Comparison of ENCODE assay signal across 9 cellular contexts in the genomic region with DNA sequence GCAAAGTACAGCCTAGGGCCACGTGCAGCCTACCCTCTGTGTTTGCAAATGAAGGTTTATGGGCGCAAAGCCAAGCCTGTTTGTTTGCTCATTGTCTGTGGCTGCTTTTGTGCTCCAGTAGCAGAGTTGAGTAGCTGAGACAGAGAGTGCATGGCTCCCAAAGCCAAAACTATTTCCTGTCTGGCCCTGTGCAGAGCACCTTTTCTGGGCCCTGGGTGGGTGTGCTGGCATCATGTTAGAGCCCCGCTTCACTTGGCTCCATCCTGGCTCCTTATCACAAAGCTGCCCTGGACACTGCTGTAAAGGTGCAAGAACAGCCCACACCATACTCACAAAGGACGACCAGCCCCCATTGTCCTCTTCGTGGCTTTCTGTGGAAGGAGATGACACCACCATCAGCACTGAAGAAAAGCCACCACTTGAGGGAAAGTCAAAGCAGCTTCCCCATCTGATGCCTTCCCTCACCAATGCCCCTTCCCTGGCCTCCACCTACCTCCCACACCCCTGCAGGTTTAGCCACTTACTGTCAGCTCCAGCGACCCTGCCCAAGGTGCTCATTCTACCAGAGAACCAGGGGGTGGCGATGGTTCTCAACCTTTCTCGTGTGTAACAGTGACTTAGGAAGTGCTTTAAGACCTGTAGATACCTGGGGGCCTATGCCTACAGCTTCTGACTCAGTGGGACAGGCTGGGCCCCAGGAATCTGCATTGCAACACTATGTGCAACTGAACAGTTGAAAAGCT. TPM values are rescaled to one million over a fixed set of nuclear protein-coding genes. Genes with fewer than 3 reads are reported as not detected.
DNase-seq lines count a peak whose midpoint lies in the region; ATAC-seq and TF ChIP-seq lines count a peak whose summit lies in the region.
"Had no signal": no experiment of that assay in that cellular context is flagged by ENCODE, and none has a peak within 500 bp of the region (broad histone marks: within the 10 kb centered on the region; RNA-seq: fewer than 3 reads in every experiment).

No MANE protein-coding gene starts in this region.

- H3K4me3 Mint-ChIP-seq in CD14-positive monocyte, result no peak overlapping the region

- peak; percentile 38 for TF ChIP-seq CTCF in CD14-positive monocyte (IDR thresholded peaks at IDR 0.05)

- DNase-seq in CD14-positive monocyte (ENCODE audit: low spot score), result no peak
- peak; percentile 77 for DNase-seq in Jurkat, Clone E6-1 (ENCODE audit: low read depth, low spot score)
- DNase-seq in T-helper 2 cell, result peak in 4 of 5 experiments; percentile 39 to 88 (median 56)
- DNase-seq in dermis blood vessel endothelial cell, result peak; percentile 26
- peak; percentile 64 for DNase-seq in stimulated activated CD4-positive, alpha-beta T cell treated with anti-CD3 and anti-CD28 coated beads, Interleukin-4, amount 100 ng/mL, for 1 hour
- no peak for DNase-seq in left colon
- no peak for DNase-seq in OCI-M2 (lab: John Stamatoyannopoulos, UW; ENCODE audit: unreplicated experiment)
- no peak for DNase-seq in occipital lobe (lab: John Stamatoyannopoulos, UW)

- H3K27ac Mint-ChIP-seq in CD14-positive monocyte, result peak overlapping the region in 6 of 7 donors; percentile 66 to 86 (median 79)

- H3K4me3 ChIP-seq in Jurkat, Clone E6-1 (ENCODE audit: low read length), result no peak overlapping the region

- H3K9me3 Mint-ChIP-seq in CD14-positive monocyte, result no peaks in the 10 kb centered on the region

- no peak for ATAC-seq in left colon

- peaks cover 80 to 85% of the 10 kb centered on the region in 2 donors for H3K36me3 Mint-ChIP-seq in CD14-positive monocyte

- intact Hi-C loops in CD14-positive monocyte (cut with micrococcal nuclease) (no loop called here), left colon (cut with DNase I, micrococcal nuclease) (no loop called here)

- no peaks in the 10 kb centered on the region for H3K27me3 Mint-ChIP-seq in CD14-positive monocyte (ENCODE audit: low read depth in 3 of 3)

- H3K4me1 Mint-ChIP-seq in CD14-positive monocyte, result peaks cover 79% of the 10 kb centered on the region

RNA-seq across cellular contexts. Expression of a gene that starts 23.4 kb away (rescaled TPM):
- 10 to 100 TPM; 52.0 to 89.5 TPM for polyA plus RNA-seq in CD14-positive monocyte
- 129 TPM for polyA plus RNA-seq in Jurkat, Clone E6-1 (2012; ENCODE audit: insufficient read depth, insufficient read length)
- total RNA-seq in dermis blood vessel endothelial cell (2.4 TPM in 1 of 2 replicates, not detected in the other), left colon (10 to 100 TPM in 1 of 2 donors, 1 to 10 TPM in 1; 5.9 to 15.5 TPM), occipital lobe (1.4 TPM)
- total RNA-seq: pulmonary artery endothelial cell had no signal

RNA-seq across cellular contexts. Expression of a gene that starts 41.4 kb away (rescaled TPM):
- under 1 TPM in 1 of 2 donors, not detected in 1; 0.46 TPM for polyA plus RNA-seq in CD14-positive monocyte
- 1.6 TPM for polyA plus RNA-seq in Jurkat, Clone E6-1 (2012; ENCODE audit: insufficient read depth, insufficient read length)
- total RNA-seq in dermis blood vessel endothelial cell (not detected in 2 replicates), left colon (not detected), occipital lobe (not detected)
- total RNA-seq: pulmonary artery endothelial cell had no signal

Comparison
In these comparisons a context has a peak if more than half of its experiments do, and no peak if none do; other contexts are left out.
1. DNase-seq: peak in Jurkat, Clone E6-1 (single experiment), T-helper 2 cell (4 of 5), dermis blood vessel endothelial cell (single experiment) and stimulated activated CD4-positive, alpha-beta T cell treated with anti-CD3 and anti-CD28 coated beads, Interleukin-4, amount 100 ng/mL, for 1 hour (single experiment); none in CD14-positive monocyte (single experiment), left colon (0 of 2), OCI-M2 (single experiment) and occipital lobe (single experiment).